In genomic region chr7:124155400-124156022, GRCh38 we compare ENCODE assay signal across 8 cellular contexts.
DNase-seq lines count a peak whose midpoint lies in the region; ATAC-seq and TF ChIP-seq lines count a peak whose summit lies in the region.

No MANE protein-coding gene starts in this region.

- no TSS peak for BruUV-seq in PC-9 (replicated peaks; lab: Mats Ljungman, UMichigan)

- H3K36me3 ChIP-seq in PC-9 (ENCODE audit: low read depth): no peaks in the 10 kb centered on the region

- POLR2A ChIA-PET in PC-9 (lab: Charles Lee; ENCODE audit: unreplicated experiment): no interaction called here

- H3K4me3 ChIP-seq in PC-9 (no peak overlapping the region), fibroblast of villous mesenchyme (ENCODE audit: low read depth, low read length) (no peak overlapping the region)

- peak; percentile 71 for ATAC-seq in HG03442 (IDR thresholded peaks at IDR 0.05; ENCODE audit: unreplicated experiment)

- DNase-seq in NCI-H510A treated with DMSO at 0.1 percent for 48 hours (lab: John Stamatoyannopoulos, UW) (peak; percentile 29), NCI-H510A (lab: John Stamatoyannopoulos, UW) (no peak), PC-9 (no peak), fibroblast of villous mesenchyme (ENCODE audit: low read depth) (peak; percentile 39)
- no peak for DNase-seq in activated CD4-positive, CD25-positive, alpha-beta regulatory T cell (lab: John Stamatoyannopoulos, UW)
- no peak for DNase-seq in stimulated activated naive CD4-positive, alpha-beta T cell (lab: John Stamatoyannopoulos, UW)
- DNase-seq in stimulated activated CD8-positive, alpha-beta memory T cell treated with anti-CD3 and anti-CD28 coated beads, Interleukin-4, amount 100 ng/mL, for 48 hours: no peak

- no peak overlapping the region for H3K27ac ChIP-seq in PC-9

- no peaks in the 10 kb centered on the region for H3F3A ChIP-seq in PC-9 (ENCODE audit: insufficient read depth, low read depth)

- H3K4me1 ChIP-seq in PC-9 (replicated peaks; ENCODE audit: insufficient read depth): no peaks in the 10 kb centered on the region

- H2AFZ ChIP-seq in PC-9: no peak overlapping the region

- intact Hi-C loops in PC-9 (cut with micrococcal nuclease; ENCODE audit: unreplicated experiment): loop anchor here (1.0 to 10.0 kb wide), 5 partner anchors 361 to 701 kb away; no protein-coding TSS in a partner anchor

- no peaks in the 10 kb centered on the region for H4K20me1 ChIP-seq in PC-9 (ENCODE audit: insufficient read depth)

- H3K79me2 ChIP-seq in PC-9 (ENCODE audit: low read depth): no peaks in the 10 kb centered on the region

- CTCF ChIA-PET in PC-9 (lab: Charles Lee): interaction anchor here (1.0 to 1.9 kb wide), 2 partner anchors 385 to 630 kb away, joined by 10 to 12 read pairs; no protein-coding TSS in a partner anchor

- peak; percentile 62 for TF ChIP-seq CTCF in PC-9 (conservative IDR thresholded peaks at IDR 0.05)
- TF ChIP-seq CTCF in fibroblast of villous mesenchyme (IDR thresholded peaks at IDR 0.05; ENCODE audit: insufficient read depth, low read depth, low read length): peak; percentile 49

- no peaks in the 10 kb centered on the region for H3K9me3 ChIP-seq in PC-9 (ENCODE audit: insufficient read depth, low read depth)

- H3K4me2 ChIP-seq in PC-9: no peak overlapping the region

- H3K9me2 ChIP-seq in PC-9 (ENCODE audit: insufficient read depth): 0 out of 2 replicates have a peak, but pooled peaks cover 5% of the 10 kb centered on the region

- no peaks in the 10 kb centered on the region for H3K27me3 ChIP-seq in PC-9 (ENCODE audit: insufficient read depth, low read depth)

Comparison
In these comparisons a context has a peak if more than half of its experiments do, and no peak if none do; other contexts are left out.
1. DNase-seq: peak in NCI-H510A treated with DMSO at 0.1 percent for 48 hours (single experiment) and fibroblast of villous mesenchyme (single experiment); none in NCI-H510A (single experiment), PC-9 (0 of 2), activated CD4-positive, CD25-positive, alpha-beta regulatory T cell (0 of 4), stimulated activated naive CD4-positive, alpha-beta T cell (0 of 6) and stimulated activated CD8-positive, alpha-beta memory T cell treated with anti-CD3 and anti-CD28 coated beads, Interleukin-4, amount 100 ng/mL, for 48 hours (single experiment).